Comparison of ENCODE assay signal across 1 cellular context in the genomic region with DNA sequence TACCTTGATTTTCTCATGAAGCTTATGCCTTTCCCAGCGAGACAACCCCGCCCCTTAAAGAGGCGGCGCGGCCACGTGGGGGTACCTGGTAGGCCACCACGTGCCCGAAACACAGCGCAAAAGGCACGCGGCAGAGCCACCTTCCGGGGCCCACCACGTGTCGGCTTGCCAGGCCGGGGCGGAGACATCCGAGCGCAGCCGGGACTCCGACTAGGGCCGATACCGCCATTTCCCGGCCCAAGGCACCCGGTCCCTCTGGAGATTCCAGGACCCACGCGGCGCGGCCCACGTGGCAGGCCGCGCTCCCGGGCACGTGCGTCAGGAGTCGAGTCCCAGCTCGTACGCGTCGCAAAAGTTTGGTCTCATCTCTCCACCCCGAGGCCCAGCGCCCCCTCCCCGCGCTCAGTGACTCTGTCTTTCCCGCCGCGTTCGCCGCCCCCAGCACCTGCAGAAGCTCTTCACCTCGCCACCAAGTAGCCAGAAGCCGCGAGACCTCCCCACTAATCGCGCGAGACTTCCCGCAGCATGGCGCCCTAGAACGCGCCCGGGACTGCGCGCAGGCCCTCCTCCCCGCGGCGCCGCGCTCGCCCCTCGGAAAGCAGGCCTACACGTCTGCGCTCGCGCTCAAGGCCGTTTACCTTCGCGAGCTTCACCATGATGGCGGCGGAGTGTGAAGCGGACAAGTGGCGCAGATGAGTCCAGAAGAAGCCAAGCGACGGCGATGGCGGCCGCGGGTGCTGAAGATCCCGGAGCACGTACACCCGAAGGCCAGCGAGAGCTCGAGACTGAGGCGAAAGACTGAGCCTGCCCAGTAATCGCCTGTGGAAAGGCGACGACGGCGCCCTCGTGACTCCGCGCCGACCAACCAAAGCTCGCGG.
A peak's percentile ranks its signal among the peaks of the same experiment; 100 is the strongest.
TF ChIP-seq lines count a peak whose summit lies in the region.

A gene with protein sequence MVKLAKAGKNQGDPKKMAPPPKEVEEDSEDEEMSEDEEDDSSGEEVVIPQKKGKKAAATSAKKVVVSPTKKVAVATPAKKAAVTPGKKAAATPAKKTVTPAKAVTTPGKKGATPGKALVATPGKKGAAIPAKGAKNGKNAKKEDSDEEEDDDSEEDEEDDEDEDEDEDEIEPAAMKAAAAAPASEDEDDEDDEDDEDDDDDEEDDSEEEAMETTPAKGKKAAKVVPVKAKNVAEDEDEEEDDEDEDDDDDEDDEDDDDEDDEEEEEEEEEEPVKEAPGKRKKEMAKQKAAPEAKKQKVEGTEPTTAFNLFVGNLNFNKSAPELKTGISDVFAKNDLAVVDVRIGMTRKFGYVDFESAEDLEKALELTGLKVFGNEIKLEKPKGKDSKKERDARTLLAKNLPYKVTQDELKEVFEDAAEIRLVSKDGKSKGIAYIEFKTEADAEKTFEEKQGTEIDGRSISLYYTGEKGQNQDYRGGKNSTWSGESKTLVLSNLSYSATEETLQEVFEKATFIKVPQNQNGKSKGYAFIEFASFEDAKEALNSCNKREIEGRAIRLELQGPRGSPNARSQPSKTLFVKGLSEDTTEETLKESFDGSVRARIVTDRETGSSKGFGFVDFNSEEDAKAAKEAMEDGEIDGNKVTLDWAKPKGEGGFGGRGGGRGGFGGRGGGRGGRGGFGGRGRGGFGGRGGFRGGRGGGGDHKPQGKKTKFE (minus strand): TSS at position 787 of the 878 bp plus-strand sequence. CDS start 131 bp downstream, at position 656.

TF ChIP-seq in HepG2, 621 proteins besides CTCF, POLR2A, EP300 and RAD21 (continued from another document and continues in another):
- TF ChIP-seq, protein P1, sequence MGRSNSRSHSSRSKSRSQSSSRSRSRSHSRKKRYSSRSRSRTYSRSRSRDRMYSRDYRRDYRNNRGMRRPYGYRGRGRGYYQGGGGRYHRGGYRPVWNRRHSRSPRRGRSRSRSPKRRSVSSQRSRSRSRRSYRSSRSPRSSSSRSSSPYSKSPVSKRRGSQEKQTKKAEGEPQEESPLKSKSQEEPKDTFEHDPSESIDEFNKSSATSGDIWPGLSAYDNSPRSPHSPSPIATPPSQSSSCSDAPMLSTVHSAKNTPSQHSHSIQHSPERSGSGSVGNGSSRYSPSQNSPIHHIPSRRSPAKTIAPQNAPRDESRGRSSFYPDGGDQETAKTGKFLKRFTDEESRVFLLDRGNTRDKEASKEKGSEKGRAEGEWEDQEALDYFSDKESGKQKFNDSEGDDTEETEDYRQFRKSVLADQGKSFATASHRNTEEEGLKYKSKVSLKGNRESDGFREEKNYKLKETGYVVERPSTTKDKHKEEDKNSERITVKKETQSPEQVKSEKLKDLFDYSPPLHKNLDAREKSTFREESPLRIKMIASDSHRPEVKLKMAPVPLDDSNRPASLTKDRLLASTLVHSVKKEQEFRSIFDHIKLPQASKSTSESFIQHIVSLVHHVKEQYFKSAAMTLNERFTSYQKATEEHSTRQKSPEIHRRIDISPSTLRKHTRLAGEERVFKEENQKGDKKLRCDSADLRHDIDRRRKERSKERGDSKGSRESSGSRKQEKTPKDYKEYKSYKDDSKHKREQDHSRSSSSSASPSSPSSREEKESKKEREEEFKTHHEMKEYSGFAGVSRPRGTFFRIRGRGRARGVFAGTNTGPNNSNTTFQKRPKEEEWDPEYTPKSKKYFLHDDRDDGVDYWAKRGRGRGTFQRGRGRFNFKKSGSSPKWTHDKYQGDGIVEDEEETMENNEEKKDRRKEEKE (IDR thresholded peaks at IDR 0.05), result no peak
- 0 out of 2 replicates have a peak, but pooled peaks have one; percentile 43 for TF ChIP-seq SIX1 (CRISPR knock-in tag; IDR thresholded peaks at IDR 0.05; ENCODE audit: borderline replicate concordance)
- TF ChIP-seq ZNF30 (CRISPR knock-in tag; IDR thresholded peaks at IDR 0.05), result peak; percentile 95; the same call in 1 of the 2 replicates
- peak; percentile 99 for TF ChIP-seq ZFY (CRISPR knock-in tag; IDR thresholded peaks at IDR 0.05)
- peak; percentile 51; the same call in 1 of the 2 replicates for TF ChIP-seq ZNF432 (CRISPR knock-in tag; IDR thresholded peaks at IDR 0.05; ENCODE audit: borderline replicate concordance)
- TF ChIP-seq MATR3 (CRISPR knock-in tag; IDR thresholded peaks at IDR 0.05), result peak; percentile 22; the same call in 1 of the 2 replicates
- no peak for TF ChIP-seq CCAR2 (optimal IDR thresholded peaks at IDR 0.05; ENCODE audit: low read depth, low read length)
- TF ChIP-seq ZC3H13 (CRISPR knock-in tag; IDR thresholded peaks at IDR 0.05), result peak; percentile 48; the same call in 1 of the 2 replicates
- TF ChIP-seq ZNF331 (CRISPR knock-in tag; IDR thresholded peaks at IDR 0.05), result peak; percentile 90
- peak; percentile 91 for TF ChIP-seq KLF11 (CRISPR knock-in tag; IDR thresholded peaks at IDR 0.05)
- peak; percentile 89 for TF ChIP-seq SP4 (CRISPR knock-in tag; IDR thresholded peaks at IDR 0.05)
- TF ChIP-seq ZNF263 (CRISPR knock-in tag; IDR thresholded peaks at IDR 0.05), result peak; percentile 68; the same call in 1 of the 2 replicates
- peak; percentile 25; the same call in 1 of the 2 replicates for TF ChIP-seq HMG20B (CRISPR knock-in tag; conservative IDR thresholded peaks at IDR 0.05)
- TF ChIP-seq, protein P2, sequence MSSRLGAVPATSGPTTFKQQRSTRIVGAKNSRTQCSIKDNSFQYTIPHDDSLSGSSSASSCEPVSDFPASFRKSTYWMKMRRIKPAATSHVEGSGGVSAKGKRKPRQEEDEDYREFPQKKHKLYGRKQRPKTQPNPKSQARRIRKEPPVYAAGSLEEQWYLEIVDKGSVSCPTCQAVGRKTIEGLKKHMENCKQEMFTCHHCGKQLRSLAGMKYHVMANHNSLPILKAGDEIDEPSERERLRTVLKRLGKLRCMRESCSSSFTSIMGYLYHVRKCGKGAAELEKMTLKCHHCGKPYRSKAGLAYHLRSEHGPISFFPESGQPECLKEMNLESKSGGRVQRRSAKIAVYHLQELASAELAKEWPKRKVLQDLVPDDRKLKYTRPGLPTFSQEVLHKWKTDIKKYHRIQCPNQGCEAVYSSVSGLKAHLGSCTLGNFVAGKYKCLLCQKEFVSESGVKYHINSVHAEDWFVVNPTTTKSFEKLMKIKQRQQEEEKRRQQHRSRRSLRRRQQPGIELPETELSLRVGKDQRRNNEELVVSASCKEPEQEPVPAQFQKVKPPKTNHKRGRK (CRISPR knock-in tag; IDR thresholded peaks at IDR 0.05), result no peak
- no peak; the same call in 1 of the 2 replicates for TF ChIP-seq ZNF720 (CRISPR knock-in tag; IDR thresholded peaks at IDR 0.05)
- TF ChIP-seq ZNF660 (CRISPR knock-in tag; IDR thresholded peaks at IDR 0.05; ENCODE audit: borderline replicate concordance, low read depth), result no peak
- TF ChIP-seq, protein P3, sequence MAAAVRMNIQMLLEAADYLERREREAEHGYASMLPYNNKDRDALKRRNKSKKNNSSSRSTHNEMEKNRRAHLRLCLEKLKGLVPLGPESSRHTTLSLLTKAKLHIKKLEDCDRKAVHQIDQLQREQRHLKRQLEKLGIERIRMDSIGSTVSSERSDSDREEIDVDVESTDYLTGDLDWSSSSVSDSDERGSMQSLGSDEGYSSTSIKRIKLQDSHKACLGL (CRISPR knock-in tag; IDR thresholded peaks at IDR 0.05), result peak; percentile 99
- no peak for TF ChIP-seq HNF4A (CRISPR knock-in tag; IDR thresholded peaks at IDR 0.05)
- peak; percentile 73 for TF ChIP-seq ATF1 (CRISPR knock-in tag; IDR thresholded peaks at IDR 0.05)
- TF ChIP-seq, protein P4, sequence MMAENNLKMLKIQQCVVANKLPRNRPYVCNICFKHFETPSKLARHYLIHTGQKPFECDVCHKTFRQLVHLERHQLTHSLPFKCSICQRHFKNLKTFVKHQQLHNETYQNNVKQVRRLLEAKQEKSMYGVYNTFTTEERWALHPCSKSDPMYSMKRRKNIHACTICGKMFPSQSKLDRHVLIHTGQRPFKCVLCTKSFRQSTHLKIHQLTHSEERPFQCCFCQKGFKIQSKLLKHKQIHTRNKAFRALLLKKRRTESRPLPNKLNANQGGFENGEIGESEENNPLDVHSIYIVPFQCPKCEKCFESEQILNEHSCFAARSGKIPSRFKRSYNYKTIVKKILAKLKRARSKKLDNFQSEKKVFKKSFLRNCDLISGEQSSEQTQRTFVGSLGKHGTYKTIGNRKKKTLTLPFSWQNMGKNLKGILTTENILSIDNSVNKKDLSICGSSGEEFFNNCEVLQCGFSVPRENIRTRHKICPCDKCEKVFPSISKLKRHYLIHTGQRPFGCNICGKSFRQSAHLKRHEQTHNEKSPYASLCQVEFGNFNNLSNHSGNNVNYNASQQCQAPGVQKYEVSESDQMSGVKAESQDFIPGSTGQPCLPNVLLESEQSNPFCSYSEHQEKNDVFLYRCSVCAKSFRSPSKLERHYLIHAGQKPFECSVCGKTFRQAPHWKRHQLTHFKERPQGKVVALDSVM (CRISPR knock-in tag; IDR thresholded peaks at IDR 0.05), result no peak
- TF ChIP-seq BRD4 (CRISPR knock-in tag; IDR thresholded peaks at IDR 0.05), result peak; percentile 39; the same call in 1 of the 2 replicates
- peak; percentile 76 for TF ChIP-seq ZFAT (CRISPR knock-in tag; conservative IDR thresholded peaks at IDR 0.05)
- no peak for TF ChIP-seq NONO (IDR thresholded peaks at IDR 0.05)
- TF ChIP-seq NONO (CRISPR knock-in tag; conservative IDR thresholded peaks at IDR 0.05), result peak; percentile 98
- TF ChIP-seq ADNP (CRISPR knock-in tag; IDR thresholded peaks at IDR 0.05), result no peak
- peak; percentile 91; the same call in 1 of the 2 replicates for TF ChIP-seq ZNF761 (CRISPR knock-in tag; conservative IDR thresholded peaks at IDR 0.05)
- TF ChIP-seq, protein P5, sequence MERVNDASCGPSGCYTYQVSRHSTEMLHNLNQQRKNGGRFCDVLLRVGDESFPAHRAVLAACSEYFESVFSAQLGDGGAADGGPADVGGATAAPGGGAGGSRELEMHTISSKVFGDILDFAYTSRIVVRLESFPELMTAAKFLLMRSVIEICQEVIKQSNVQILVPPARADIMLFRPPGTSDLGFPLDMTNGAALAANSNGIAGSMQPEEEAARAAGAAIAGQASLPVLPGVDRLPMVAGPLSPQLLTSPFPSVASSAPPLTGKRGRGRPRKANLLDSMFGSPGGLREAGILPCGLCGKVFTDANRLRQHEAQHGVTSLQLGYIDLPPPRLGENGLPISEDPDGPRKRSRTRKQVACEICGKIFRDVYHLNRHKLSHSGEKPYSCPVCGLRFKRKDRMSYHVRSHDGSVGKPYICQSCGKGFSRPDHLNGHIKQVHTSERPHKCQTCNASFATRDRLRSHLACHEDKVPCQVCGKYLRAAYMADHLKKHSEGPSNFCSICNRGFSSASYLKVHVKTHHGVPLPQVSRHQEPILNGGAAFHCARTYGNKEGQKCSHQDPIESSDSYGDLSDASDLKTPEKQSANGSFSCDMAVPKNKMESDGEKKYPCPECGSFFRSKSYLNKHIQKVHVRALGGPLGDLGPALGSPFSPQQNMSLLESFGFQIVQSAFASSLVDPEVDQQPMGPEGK (CRISPR knock-in tag; IDR thresholded peaks at IDR 0.05), result peak; percentile 42
- TF ChIP-seq FOXJ3 (CRISPR knock-in tag; IDR thresholded peaks at IDR 0.05; ENCODE audit: borderline replicate concordance), result no peak; the same call in 1 of the 2 replicates
- peak; percentile 94 for TF ChIP-seq KLF9 (CRISPR knock-in tag; IDR thresholded peaks at IDR 0.05; ENCODE audit: low read depth)
- TF ChIP-seq ATF7 (IDR thresholded peaks at IDR 0.05), result no peak
- TF ChIP-seq ATF7 (CRISPR knock-in tag; IDR thresholded peaks at IDR 0.05), result no peak
- TF ChIP-seq ZNF12 (CRISPR knock-in tag; IDR thresholded peaks at IDR 0.05), result peak; percentile 68
- peak; percentile 50 for TF ChIP-seq HCFC1 (IDR thresholded peaks at IDR 0.05; ENCODE audit: low read depth, low read length)
- no peak; the same call in none of the 2 replicates for TF ChIP-seq ZBTB21 (CRISPR knock-in tag; IDR thresholded peaks at IDR 0.05)
- TF ChIP-seq NPAS2 (CRISPR knock-in tag; IDR thresholded peaks at IDR 0.05; ENCODE audit: borderline replicate concordance), result no peak
- peak; percentile 97 for TF ChIP-seq SALL2 (CRISPR knock-in tag; IDR thresholded peaks at IDR 0.05)
- TF ChIP-seq PCBP2 (optimal IDR thresholded peaks at IDR 0.05; ENCODE audit: low read depth, low read length, poor library complexity, severe bottlenecking), result no peak
- TF ChIP-seq, protein P6, sequence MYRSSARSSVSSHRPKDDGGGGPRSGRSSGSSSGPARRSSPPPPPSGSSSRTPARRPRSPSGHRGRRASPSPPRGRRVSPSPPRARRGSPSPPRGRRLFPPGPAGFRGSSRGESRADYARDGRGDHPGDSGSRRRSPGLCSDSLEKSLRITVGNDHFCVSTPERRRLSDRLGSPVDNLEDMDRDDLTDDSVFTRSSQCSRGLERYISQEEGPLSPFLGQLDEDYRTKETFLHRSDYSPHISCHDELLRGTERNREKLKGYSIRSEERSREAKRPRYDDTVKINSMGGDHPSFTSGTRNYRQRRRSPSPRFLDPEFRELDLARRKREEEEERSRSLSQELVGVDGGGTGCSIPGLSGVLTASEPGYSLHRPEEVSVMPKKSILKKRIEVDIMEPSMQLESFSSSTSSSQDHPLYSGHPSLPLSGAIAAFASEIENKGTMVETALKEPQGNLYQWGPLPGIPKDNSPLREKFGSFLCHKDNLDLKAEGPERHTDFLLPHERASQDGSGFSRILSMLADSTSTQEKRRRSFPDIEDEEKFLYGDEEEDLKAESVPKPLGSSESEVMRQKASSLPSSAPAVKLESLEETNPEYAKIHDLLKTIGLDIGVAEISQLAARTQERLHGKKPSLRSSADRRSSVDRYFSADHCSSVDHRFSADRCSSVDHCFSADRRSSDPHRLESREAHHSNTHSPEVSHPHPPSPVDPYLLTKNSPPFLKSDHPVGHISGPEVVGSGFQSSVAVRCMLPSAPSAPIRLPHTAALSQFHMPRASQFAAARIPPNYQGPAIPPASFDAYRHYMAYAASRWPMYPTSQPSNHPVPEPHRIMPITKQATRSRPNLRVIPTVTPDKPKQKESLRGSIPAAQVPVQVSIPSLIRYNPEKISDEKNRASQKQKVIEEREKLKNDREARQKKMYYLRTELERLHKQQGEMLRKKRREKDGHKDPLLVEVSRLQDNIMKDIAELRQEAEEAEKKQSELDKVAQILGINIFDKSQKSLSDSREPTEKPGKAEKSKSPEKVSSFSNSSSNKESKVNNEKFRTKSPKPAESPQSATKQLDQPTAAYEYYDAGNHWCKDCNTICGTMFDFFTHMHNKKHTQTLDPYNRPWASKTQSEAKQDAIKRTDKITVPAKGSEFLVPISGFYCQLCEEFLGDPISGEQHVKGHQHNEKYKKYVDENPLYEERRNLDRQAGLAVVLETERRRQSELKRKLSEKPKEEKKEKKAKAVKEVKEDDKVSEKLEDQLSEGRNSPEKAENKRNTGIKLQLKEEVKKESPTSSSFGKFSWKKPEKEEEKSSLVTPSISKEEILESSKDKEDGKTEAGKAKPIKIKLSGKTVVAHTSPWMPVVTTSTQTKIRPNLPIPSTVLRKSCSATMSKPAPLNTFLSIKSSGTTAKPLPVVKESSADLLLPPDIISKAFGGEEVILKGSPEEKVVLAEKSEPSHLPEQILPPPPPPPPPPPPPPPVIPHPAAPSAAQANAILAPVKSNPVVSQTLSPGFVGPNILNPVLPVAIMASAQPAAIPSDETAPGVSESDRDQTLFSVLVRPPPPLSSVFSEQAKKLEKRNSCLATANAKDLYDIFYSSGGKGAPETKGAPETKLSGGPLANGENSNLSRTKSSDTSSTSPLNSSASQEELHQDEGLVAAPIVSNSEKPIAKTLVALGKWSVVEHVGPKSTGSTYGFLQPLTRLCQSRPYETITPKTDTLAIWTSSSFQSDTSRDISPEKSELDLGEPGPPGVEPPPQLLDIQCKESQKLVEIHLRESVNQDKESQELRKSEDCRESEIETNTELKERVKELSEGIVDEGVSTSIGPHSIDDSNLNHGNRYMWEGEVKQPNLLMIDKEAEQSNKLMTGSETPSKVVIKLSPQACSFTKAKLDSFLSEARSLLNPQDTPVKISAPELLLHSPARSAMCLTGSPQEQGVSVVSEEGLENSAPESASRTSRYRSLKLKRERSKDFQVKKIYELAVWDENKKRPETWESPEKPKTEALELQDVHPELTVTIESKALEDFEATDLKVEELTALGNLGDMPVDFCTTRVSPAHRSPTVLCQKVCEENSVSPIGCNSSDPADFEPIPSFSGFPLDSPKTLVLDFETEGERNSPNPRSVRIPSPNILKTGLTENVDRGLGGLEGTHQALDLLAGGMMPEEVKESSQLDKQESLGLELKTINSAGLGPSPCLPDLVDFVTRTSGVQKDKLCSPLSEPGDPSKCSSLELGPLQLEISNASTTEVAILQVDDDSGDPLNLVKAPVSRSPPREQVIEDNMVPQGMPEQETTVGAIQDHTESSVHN (CRISPR knock-in tag; IDR thresholded peaks at IDR 0.05), result peak; percentile 95
- TF ChIP-seq ZSCAN25 (CRISPR knock-in tag; IDR thresholded peaks at IDR 0.05), result peak; percentile 74
